In the genomic region with DNA sequence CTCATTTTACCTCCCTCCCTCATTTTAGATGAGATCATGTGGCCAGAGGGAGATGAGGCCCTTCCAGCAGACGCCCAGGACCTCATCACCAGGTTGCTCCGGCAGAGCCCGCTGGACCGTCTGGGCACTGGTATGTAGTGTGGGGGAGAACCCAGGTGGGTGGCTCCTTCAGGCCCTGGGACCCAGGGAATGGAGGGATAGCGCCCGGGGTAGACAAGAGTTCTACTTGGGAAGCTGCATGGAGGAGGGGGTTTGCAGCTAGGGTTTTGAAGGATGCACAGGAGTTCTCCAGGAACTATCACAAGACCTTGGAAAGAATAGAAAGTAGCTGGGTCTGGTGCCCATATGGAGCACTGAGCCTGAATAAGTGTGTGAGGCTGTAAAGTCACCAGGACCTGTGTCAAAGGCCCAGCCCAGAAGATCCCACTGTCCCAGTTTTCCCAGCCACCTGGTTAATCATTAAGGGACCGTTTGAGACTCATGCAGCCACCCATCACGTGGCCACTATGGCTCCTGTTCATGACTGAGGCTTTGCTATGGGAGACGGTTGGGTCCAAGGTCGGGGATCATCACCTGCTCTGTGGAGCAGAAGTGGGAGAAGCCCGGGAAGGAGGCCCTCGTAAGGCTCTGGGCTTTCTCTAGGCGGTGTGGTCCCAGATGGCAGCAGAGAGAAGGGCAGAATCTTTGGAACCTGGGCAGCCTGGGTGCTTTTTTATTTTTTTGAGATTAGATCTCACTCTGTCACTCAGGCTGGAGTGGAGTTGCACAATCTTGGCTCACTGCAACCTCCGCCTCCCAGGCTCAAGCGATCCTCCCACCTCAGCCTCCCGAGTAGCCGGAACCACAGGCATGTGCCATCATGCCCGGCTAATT, we compare ENCODE assay signal across 18 cellular contexts. TPM values are rescaled to one million over a fixed set of nuclear protein-coding genes. Genes with fewer than 3 reads are reported as not detected.
A peak's percentile ranks its signal among the peaks of the same experiment; 100 is the strongest.
DNase-seq lines count a peak whose midpoint lies in the region; ATAC-seq and TF ChIP-seq lines count a peak whose summit lies in the region.
"Had no signal": no experiment of that assay in that cellular context is flagged by ENCODE, and none has a peak within 500 bp of the region (broad histone marks: within the 10 kb centered on the region; RNA-seq: fewer than 3 reads in every experiment).

No MANE protein-coding gene starts in this region.

- peaks cover 4% of the 10 kb centered on the region for H3K4me1 ChIP-seq in mucosa of descending colon (ENCODE audit: low read depth)
- H3K4me1 ChIP-seq: upper lobe of left lung had no signal

- intact Hi-C loops in mucosa of descending colon (cut with DNase I, micrococcal nuclease): no loop called here

- peak; percentile 97 for ATAC-seq in mucosa of descending colon
- ATAC-seq in HG03571 (IDR thresholded peaks at IDR 0.05; ENCODE audit: unreplicated experiment): no peak
- ATAC-seq in GM21367 (IDR thresholded peaks at IDR 0.05; ENCODE audit: unreplicated experiment): no peak
- ATAC-seq: GM23338, T-helper 17 cell had no signal

- peak; percentile 69 for DNase-seq in DMS53 treated with DMSO at 0.1 percent for 48 hours (lab: John Stamatoyannopoulos, UW; ENCODE audit: unreplicated experiment)
- peak; percentile 67 to 88 (median 74) for DNase-seq in mucosa of descending colon
- DNase-seq in mesenteric fat pad (ENCODE audit: low spot score): no peak
- DNase-seq in foreskin fibroblast: no peak
- DNase-seq: dorsolateral prefrontal cortex, NCI-H1048, NCI-H2081 treated with DMSO at 0.1 percent for 48 hours, NCI-H510A treated with DMSO at 0.1 percent for 48 hours, nephron progenitor cell, SHP77, T-helper 17 cell, upper lobe of left lung had no signal

- no peaks in the 10 kb centered on the region for H3K36me3 ChIP-seq in mucosa of descending colon (ENCODE audit: low read depth)

- TF ChIP-seq CTCF in 22Rv1 (IDR thresholded peaks at IDR 0.05) (no peak), mucosa of descending colon (IDR thresholded peaks at IDR 0.05) (no peak), foreskin fibroblast (IDR thresholded peaks at IDR 0.05; ENCODE audit: low read depth, low read length) (no peak)

- H3K4me3 ChIP-seq in mucosa of descending colon (no peak overlapping the region), foreskin fibroblast (ENCODE audit: low read depth in 1 of 2, low read length in 2 of 2) (no peak overlapping the region)
- H3K4me3 ChIP-seq: dorsolateral prefrontal cortex, GM23338, upper lobe of left lung had no signal

- H3K27ac ChIP-seq in 22Rv1 (peak overlapping the region; percentile 91), angular gyrus (ENCODE audit: low read depth, low read length) (peak overlapping the region; percentile 7)
- H3K27ac ChIP-seq: upper lobe of left lung had no signal

- no peaks in the 10 kb centered on the region for H3K9me3 ChIP-seq in mucosa of descending colon
- H3K9me3 ChIP-seq: upper lobe of left lung had no signal

RNA-seq across cellular contexts. Expression of a gene that starts 17.0 kb away (rescaled TPM):
- 10 to 100 TPM; 31.6 to 40.0 (median 35.2) TPM for total RNA-seq in mucosa of descending colon
- 14.8 TPM for total RNA-seq in mesenteric fat pad

RNA-seq across cellular contexts. Expression of a gene that starts 37.7 kb away (rescaled TPM):
- total RNA-seq in mucosa of descending colon (100 to 1,000 TPM in 1 of 3 donors, 10 to 100 TPM in 2; 46.6 to 122 (median 49.4) TPM), mesenteric fat pad (236 TPM)

RNA-seq across cellular contexts. Expression of a gene that starts 38.4 kb away (rescaled TPM):
- total RNA-seq in mucosa of descending colon (10 to 100 TPM; 25.2 to 37.3 (median 34.7) TPM), mesenteric fat pad (19.1 TPM)

RNA-seq across cellular contexts. Expression of a gene that starts 49.2 kb away (rescaled TPM):
- total RNA-seq in mucosa of descending colon (1 to 10 TPM; 1.8 to 4.0 (median 2.2) TPM), mesenteric fat pad (2.3 TPM)
- total RNA-seq: GM23338, pulmonary artery endothelial cell had no signal

RNA-seq across cellular contexts. Expression of a gene that starts 57.1 kb away (rescaled TPM):
- total RNA-seq in mucosa of descending colon: 10 to 100 TPM in 2 of 3 donors, 1 to 10 TPM in 1; 6.7 to 12.4 (median 12.0) TPM
- total RNA-seq in mesenteric fat pad: 10.7 TPM

Comparison
In these comparisons a context has a peak if more than half of its experiments do, and no peak if none do; other contexts are left out.
1. DNase-seq: peak in DMS53 treated with DMSO at 0.1 percent for 48 hours (single experiment) and mucosa of descending colon (3 of 3); none in mesenteric fat pad (single experiment) and foreskin fibroblast (0 of 2).